In genomic region chr14:102678394-102678793, GRCh38 we compare ENCODE assay signal across 1 cellular context.
TF ChIP-seq lines count a peak whose summit lies in the region.

No MANE protein-coding gene starts in this region.

TF ChIP-seq in K562, 482 proteins besides CTCF, POLR2A, EP300 and RAD21 (continued from another document):
- TF ChIP-seq CHD7 (IDR thresholded peaks at IDR 0.05; ENCODE audit: low read depth, low read length), result no peak
- TF ChIP-seq, protein P1, sequence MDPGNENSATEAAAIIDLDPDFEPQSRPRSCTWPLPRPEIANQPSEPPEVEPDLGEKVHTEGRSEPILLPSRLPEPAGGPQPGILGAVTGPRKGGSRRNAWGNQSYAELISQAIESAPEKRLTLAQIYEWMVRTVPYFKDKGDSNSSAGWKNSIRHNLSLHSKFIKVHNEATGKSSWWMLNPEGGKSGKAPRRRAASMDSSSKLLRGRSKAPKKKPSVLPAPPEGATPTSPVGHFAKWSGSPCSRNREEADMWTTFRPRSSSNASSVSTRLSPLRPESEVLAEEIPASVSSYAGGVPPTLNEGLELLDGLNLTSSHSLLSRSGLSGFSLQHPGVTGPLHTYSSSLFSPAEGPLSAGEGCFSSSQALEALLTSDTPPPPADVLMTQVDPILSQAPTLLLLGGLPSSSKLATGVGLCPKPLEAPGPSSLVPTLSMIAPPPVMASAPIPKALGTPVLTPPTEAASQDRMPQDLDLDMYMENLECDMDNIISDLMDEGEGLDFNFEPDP (CRISPR knock-in tag; IDR thresholded peaks at IDR 0.05), result no peak
- TF ChIP-seq TAF7 (tag; IDR thresholded peaks at IDR 0.05), result no peak
- no peak for TF ChIP-seq ZNF780A (CRISPR knock-in tag; IDR thresholded peaks at IDR 0.05)
- no peak for TF ChIP-seq TFAM (CRISPR knock-in tag; conservative IDR thresholded peaks at IDR 0.05)
- no peak for TF ChIP-seq ZNF431 (CRISPR knock-in tag; IDR thresholded peaks at IDR 0.05)
- TF ChIP-seq PTTG1 (tag; IDR thresholded peaks at IDR 0.05; ENCODE audit: low read depth), result no peak
- TF ChIP-seq USF2 (CRISPR knock-in tag; IDR thresholded peaks at IDR 0.05), result no peak
- no peak for TF ChIP-seq TCFL5 (CRISPR knock-in tag; conservative IDR thresholded peaks at IDR 0.05)
- TF ChIP-seq CHD1 (IDR thresholded peaks at IDR 0.05; ENCODE audit: low read length), result no peak
- TF ChIP-seq ZNF311 (CRISPR knock-in tag; IDR thresholded peaks at IDR 0.05), result no peak
